10 cellular contexts compared by ENCODE assay signal in the genomic region with DNA sequence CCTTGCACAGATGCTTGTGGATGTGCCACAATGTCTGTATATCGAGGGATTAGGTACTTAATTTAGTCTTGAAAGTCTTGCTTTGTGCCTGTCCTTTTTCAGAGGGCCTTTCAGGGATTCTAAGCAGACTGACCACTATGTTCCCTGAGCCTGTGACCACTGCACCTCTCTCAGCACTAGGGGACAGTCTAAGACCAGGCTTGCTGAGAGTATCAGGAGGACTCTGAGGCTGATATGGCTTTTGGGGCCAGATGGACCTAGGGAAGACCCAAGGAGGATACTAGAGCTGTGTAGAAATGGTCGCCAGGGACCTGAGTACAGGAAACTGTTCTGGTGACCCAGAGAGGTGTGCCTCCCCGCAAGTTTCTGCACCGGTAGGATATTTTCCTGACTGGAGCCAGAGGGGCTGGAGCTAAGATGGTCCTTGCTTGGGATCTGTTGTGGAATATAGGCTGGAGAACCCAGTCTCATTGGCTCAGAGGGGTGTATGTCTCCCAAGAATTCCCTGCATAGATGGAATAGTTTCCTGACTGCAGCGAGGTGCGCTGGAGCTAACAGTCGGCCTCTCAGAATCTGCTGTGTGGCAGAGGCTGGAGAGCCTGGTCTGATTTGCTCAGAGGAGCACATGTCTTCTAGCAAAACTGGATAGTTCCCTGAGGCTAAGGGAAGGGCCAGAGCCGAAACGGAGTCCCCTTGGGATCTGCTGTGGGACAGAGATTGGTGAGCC.
DNase-seq lines count a peak whose midpoint lies in the region; ATAC-seq, FAIRE-seq and TF ChIP-seq lines count a peak whose summit lies in the region.
"Had no signal": no experiment of that assay in that cellular context is flagged by ENCODE, and none has a peak within 500 bp of the region (broad histone marks: within the 10 kb centered on the region; RNA-seq: fewer than 3 reads in every experiment).

No MANE protein-coding gene starts in this region.

- no peak overlapping the region for H3K4me2 ChIP-seq in A549

- no peaks in the 10 kb centered on the region for H3K9me3 ChIP-seq in A549

- TF ChIP-seq POLR2A in A549 (IDR thresholded peaks at IDR 0.05; ENCODE audit: low read length) = no peak

- DNase-seq in A549 (ENCODE audit: low read depth in 1 of 2, low spot score in 1 of 2) (peak in 1 of 2 experiments; percentile 45), RWPE1 (ENCODE audit: low spot score) (peak; percentile 26), foreskin melanocyte (peak; percentile 42), superior temporal gyrus (ENCODE audit: extremely low spot score) (no peak)
- no peak for DNase-seq in NK-92 treated with Interleukin-12 subunit alpha and Interleukin-12 subunit beta, amount 100 ng/mL, for 24 hours (lab: John Stamatoyannopoulos, UW)
- DNase-seq: DMS79 had no signal

- 52% methylated on average over 9 of the region's 9 CpGs for WGBS in A549 (ENCODE audit: missing lambda C conversion rate)

- no peak for TF ChIP-seq EP300 in A549 (IDR thresholded peaks at IDR 0.05)

- POLR2A ChIA-PET in A549 (lab: Yijun Ruan, JAX) (no interaction called here), RWPE1 (lab: Yijun Ruan, JAX; ENCODE audit: low non-redundant PET) (no interaction called here)

- peak; percentile 37; the same call in 2 of the 3 replicates for TF ChIP-seq CTCF in A549 (IDR thresholded peaks at IDR 0.05)
- TF ChIP-seq CTCF in RWPE1 (conservative IDR thresholded peaks at IDR 0.05; ENCODE audit: low read depth) = peak; percentile 45

- ATAC-seq in A549 = peak; percentile 83 to 98
- ATAC-seq in GM19351 (IDR thresholded peaks at IDR 0.05; ENCODE audit: unreplicated experiment) = peak; percentile 62
- no peak for ATAC-seq in HG03196 (IDR thresholded peaks at IDR 0.05; ENCODE audit: unreplicated experiment)
- ATAC-seq in GM19395 (IDR thresholded peaks at IDR 0.05; ENCODE audit: unreplicated experiment) = no peak

- no peak for FAIRE-seq in A549 (lab: Jason Lieb, UNC)
- FAIRE-seq: frontal cortex had no signal

- CTCF ChIA-PET in A549 (lab: Yijun Ruan, JAX) = interaction anchor here (0.7 to 2.3 kb wide), 4 partner anchors 31 to 639 kb away, joined by 3 to 7 read pairs (median 4); no protein-coding TSS in a partner anchor
- CTCF ChIA-PET in RWPE1 (lab: Yijun Ruan, JAX) = no interaction called here

- H3K4me3 ChIP-seq in A549 = no peak overlapping the region

- no peak overlapping the region for H3K27ac ChIP-seq in A549
- H3K27ac ChIP-seq in RWPE1 = no peak overlapping the region

- no peaks in the 10 kb centered on the region for H3K4me1 ChIP-seq in A549

- TF ChIP-seq RAD21 in A549 (conservative IDR thresholded peaks at IDR 0.05 in 1 of 2, IDR thresholded peaks at IDR 0.05 in 1 of 2) = peak; percentile 48 to 80

TF ChIP-seq in A549, 52 proteins besides CTCF, POLR2A, EP300 and RAD21:
- TF ChIP-seq HOXA7 (CRISPR knock-in tag; IDR thresholded peaks at IDR 0.05) (no peak), PHF8 (IDR thresholded peaks at IDR 0.05; ENCODE audit: borderline replicate concordance, low read depth) (no peak), HOXB13 (CRISPR knock-in tag; IDR thresholded peaks at IDR 0.05; ENCODE audit: low read depth) (no peak), SREBF2 (IDR thresholded peaks at IDR 0.05) (no peak), HEYL (CRISPR knock-in tag; IDR thresholded peaks at IDR 0.05) (no peak), CHD2 (IDR thresholded peaks at IDR 0.05; ENCODE audit: low read length, partially characterized antibody) (no peak), HOXB5 (CRISPR knock-in tag; IDR thresholded peaks at IDR 0.05) (no peak), MAFK (IDR thresholded peaks at IDR 0.05; ENCODE audit: partially characterized antibody) (no peak), KDM1A (IDR thresholded peaks at IDR 0.05; ENCODE audit: low read depth) (no peak), MAZ (IDR thresholded peaks at IDR 0.05; ENCODE audit: borderline replicate concordance, low read depth, low read length) (no peak), EHF (CRISPR knock-in tag; IDR thresholded peaks at IDR 0.05) (no peak), FOSL2 (IDR thresholded peaks at IDR 0.05) (no peak), FOSL2 (CRISPR knock-in tag; IDR thresholded peaks at IDR 0.05) (no peak)
- TF ChIP-seq, protein P1, sequence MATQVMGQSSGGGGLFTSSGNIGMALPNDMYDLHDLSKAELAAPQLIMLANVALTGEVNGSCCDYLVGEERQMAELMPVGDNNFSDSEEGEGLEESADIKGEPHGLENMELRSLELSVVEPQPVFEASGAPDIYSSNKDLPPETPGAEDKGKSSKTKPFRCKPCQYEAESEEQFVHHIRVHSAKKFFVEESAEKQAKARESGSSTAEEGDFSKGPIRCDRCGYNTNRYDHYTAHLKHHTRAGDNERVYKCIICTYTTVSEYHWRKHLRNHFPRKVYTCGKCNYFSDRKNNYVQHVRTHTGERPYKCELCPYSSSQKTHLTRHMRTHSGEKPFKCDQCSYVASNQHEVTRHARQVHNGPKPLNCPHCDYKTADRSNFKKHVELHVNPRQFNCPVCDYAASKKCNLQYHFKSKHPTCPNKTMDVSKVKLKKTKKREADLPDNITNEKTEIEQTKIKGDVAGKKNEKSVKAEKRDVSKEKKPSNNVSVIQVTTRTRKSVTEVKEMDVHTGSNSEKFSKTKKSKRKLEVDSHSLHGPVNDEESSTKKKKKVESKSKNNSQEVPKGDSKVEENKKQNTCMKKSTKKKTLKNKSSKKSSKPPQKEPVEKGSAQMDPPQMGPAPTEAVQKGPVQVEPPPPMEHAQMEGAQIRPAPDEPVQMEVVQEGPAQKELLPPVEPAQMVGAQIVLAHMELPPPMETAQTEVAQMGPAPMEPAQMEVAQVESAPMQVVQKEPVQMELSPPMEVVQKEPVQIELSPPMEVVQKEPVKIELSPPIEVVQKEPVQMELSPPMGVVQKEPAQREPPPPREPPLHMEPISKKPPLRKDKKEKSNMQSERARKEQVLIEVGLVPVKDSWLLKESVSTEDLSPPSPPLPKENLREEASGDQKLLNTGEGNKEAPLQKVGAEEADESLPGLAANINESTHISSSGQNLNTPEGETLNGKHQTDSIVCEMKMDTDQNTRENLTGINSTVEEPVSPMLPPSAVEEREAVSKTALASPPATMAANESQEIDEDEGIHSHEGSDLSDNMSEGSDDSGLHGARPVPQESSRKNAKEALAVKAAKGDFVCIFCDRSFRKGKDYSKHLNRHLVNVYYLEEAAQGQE (IDR thresholded peaks at IDR 0.05) = no peak
- TF ChIP-seq, protein P2, sequence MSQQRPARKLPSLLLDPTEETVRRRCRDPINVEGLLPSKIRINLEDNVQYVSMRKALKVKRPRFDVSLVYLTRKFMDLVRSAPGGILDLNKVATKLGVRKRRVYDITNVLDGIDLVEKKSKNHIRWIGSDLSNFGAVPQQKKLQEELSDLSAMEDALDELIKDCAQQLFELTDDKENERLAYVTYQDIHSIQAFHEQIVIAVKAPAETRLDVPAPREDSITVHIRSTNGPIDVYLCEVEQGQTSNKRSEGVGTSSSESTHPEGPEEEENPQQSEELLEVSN (IDR thresholded peaks at IDR 0.05; ENCODE audit: borderline replicate concordance, low read depth) = no peak
- TF ChIP-seq, protein P3, sequence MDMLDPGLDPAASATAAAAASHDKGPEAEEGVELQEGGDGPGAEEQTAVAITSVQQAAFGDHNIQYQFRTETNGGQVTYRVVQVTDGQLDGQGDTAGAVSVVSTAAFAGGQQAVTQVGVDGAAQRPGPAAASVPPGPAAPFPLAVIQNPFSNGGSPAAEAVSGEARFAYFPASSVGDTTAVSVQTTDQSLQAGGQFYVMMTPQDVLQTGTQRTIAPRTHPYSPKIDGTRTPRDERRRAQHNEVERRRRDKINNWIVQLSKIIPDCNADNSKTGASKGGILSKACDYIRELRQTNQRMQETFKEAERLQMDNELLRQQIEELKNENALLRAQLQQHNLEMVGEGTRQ (IDR thresholded peaks at IDR 0.05) = no peak

Comparison
In these comparisons a context has a peak if more than half of its experiments do, and no peak if none do; other contexts are left out.
1. ATAC-seq: peak in A549 (2 of 2) and GM19351 (single experiment); none in HG03196 (single experiment) and GM19395 (single experiment).
2. DNase-seq: peak in RWPE1 (single experiment) and foreskin melanocyte (single experiment); none in superior temporal gyrus (single experiment) and NK-92 treated with Interleukin-12 subunit alpha and Interleukin-12 subunit beta, amount 100 ng/mL, for 24 hours (single experiment).